In genomic region chr7:27605283-27605682, GRCh38 we compare ENCODE assay signal across 1 cellular context.
TF ChIP-seq lines count a peak whose summit lies in the region.

No MANE protein-coding gene starts in this region.

TF ChIP-seq in endothelial cell of umbilical vein, 7 proteins besides CTCF, POLR2A, EP300 and RAD21:
- no peak for TF ChIP-seq FOS (IDR thresholded peaks at IDR 0.05; ENCODE audit: borderline replicate concordance, insufficient read depth, low read length)
- no peak for TF ChIP-seq EZH2 (IDR thresholded peaks at IDR 0.05; ENCODE audit: borderline replicate concordance, low read depth, low read length, severe bottlenecking)
- TF ChIP-seq MYC (IDR thresholded peaks at IDR 0.05; ENCODE audit: low read depth, low read length) = no peak
- no peak for TF ChIP-seq GATA2 (IDR thresholded peaks at IDR 0.05; ENCODE audit: insufficient read depth, insufficient read length, low read depth, low read length)
- TF ChIP-seq MAX (IDR thresholded peaks at IDR 0.05; ENCODE audit: insufficient read depth, insufficient read length) = no peak
- TF ChIP-seq POLR2AphosphoS5 (IDR thresholded peaks at IDR 0.05; ENCODE audit: insufficient read depth, low read depth, low read length) = no peak
TF ChIP-seq in endothelial cell of umbilical vein: peak in this region for 0.
